Comparison of ENCODE assay signal across 8 cellular contexts in the genomic region with DNA sequence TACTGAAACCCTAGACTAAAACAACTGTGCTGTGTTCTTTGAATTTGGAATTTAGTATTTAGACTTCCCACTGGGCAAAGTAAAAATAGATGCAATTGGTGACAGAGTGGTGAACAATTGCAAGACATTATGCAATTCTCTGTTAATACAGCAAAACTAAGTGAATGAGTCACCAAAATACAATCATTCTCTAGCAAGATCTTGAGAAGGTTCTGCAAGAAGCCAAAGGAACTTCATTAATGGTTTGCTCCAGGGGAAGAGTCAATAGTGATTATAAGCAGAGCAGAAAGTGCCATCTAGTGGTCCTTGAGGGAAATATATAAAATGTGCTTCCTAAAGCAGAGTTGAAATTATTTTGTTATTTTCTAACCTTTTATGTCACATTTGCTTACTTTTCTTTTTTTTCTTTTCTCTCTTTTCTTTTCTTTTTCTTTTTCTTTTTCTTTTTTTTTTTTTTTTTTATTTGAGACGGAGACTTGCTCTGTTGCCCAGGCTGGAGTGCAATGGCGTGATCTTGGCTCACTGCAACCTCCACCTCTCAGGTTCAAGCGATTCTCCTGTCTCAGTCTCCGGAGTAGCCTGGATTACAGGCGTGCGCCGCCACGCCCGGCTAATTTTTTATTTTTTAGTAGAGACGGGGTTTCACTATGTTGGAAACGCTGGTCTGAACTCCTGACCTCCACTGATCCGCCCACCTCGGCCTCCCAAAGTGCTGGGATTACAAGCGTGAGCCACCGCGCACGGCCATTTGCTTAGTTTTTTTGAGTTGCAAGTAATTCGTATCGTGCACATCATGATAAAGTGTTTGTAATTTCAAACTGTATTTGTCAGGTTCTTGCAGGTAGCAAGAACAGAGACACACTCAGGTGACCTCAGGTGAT.
DNase-seq lines count a peak whose midpoint lies in the region; ATAC-seq and TF ChIP-seq lines count a peak whose summit lies in the region.

No MANE protein-coding gene starts in this region.

- POLR2A ChIA-PET in activated CD4-positive, alpha-beta T cell treated with anti-CD3 and anti-CD28 coated beads for 36 hours (lab: Charles Lee) = no interaction called here
- POLR2A ChIA-PET in PC-9 (lab: Charles Lee; ENCODE audit: unreplicated experiment) = no interaction called here

- peaks cover 10% of the 10 kb centered on the region for H3K27me3 Mint-ChIP-seq in activated CD4-positive, alpha-beta T cell treated with anti-CD3 and anti-CD28 coated beads for 36 hours

- BruUV-seq in PC-9 (replicated peaks; lab: Mats Ljungman, UMichigan) = no TSS peak

- DNase-seq in activated CD4-positive, alpha-beta T cell treated with anti-CD3 and anti-CD28 coated beads for 36 hours = no peak
- DNase-seq in activated CD4-positive, alpha-beta T cell treated with anti-CD3 and anti-CD28 coated beads for 4 hours = no peak
- DNase-seq in PC-9 (peak; percentile 3 to 95), dedifferentiated amniotic fluid mesenchymal stem cell (ENCODE audit: extremely low spot score) (peak; percentile 97), medulla oblongata (ENCODE audit: extremely low spot score) (peak; percentile 83)
- no peak for DNase-seq in activated CD4-positive, CD25-positive, alpha-beta regulatory T cell (lab: John Stamatoyannopoulos, UW)

- H3F3A ChIP-seq in PC-9 (ENCODE audit: insufficient read depth, low read depth) = no peaks in the 10 kb centered on the region

- no peak overlapping the region for H3K4me3 ChIP-seq in PC-9

- no peak overlapping the region for H3K4me3 Mint-ChIP-seq in activated CD4-positive, alpha-beta T cell treated with anti-CD3 and anti-CD28 coated beads for 36 hours

- H3K9me3 ChIP-seq in PC-9 (ENCODE audit: insufficient read depth, low read depth) = no peaks in the 10 kb centered on the region; the same call in 1 of the 2 replicates

- H2AFZ ChIP-seq in PC-9 = no peak overlapping the region

- no peaks in the 10 kb centered on the region for H3K27me3 ChIP-seq in PC-9 (ENCODE audit: insufficient read depth, low read depth)

- H3K4me1 ChIP-seq in PC-9 (replicated peaks; ENCODE audit: insufficient read depth) = peaks cover 7% of the 10 kb centered on the region

- no peaks in the 10 kb centered on the region for H3K36me3 Mint-ChIP-seq in activated CD4-positive, alpha-beta T cell treated with anti-CD3 and anti-CD28 coated beads for 36 hours (ENCODE audit: low read depth)

- CTCF ChIA-PET in activated CD4-positive, alpha-beta T cell treated with anti-CD3 and anti-CD28 coated beads for 36 hours (lab: Charles Lee) = no interaction called here
- CTCF ChIA-PET in PC-9 (lab: Charles Lee) = no interaction called here

- H3K4me2 ChIP-seq in PC-9 = peak overlapping the region; percentile 17; the same call in 1 of the 2 replicates

- no peaks in the 10 kb centered on the region for H4K20me1 ChIP-seq in PC-9 (ENCODE audit: insufficient read depth)

- TF ChIP-seq RAD21 in Ishikawa (IDR thresholded peaks at IDR 0.05; ENCODE audit: low read depth) = peak; percentile 87

- H3K36me3 ChIP-seq in PC-9 (ENCODE audit: low read depth) = no peaks in the 10 kb centered on the region

- H3K4me1 Mint-ChIP-seq in activated CD4-positive, alpha-beta T cell treated with anti-CD3 and anti-CD28 coated beads for 36 hours = no peaks in the 10 kb centered on the region

- ATAC-seq in activated CD4-positive, alpha-beta T cell treated with anti-CD3 and anti-CD28 coated beads for 36 hours = peak; percentile 86
- peak; percentile 93 for ATAC-seq in GM21723 (IDR thresholded peaks at IDR 0.05; ENCODE audit: unreplicated experiment)

- no peak for TF ChIP-seq EP300 in Ishikawa (IDR thresholded peaks at IDR 0.05; ENCODE audit: borderline replicate concordance)

- peak; percentile 86 for TF ChIP-seq CTCF in PC-9 (conservative IDR thresholded peaks at IDR 0.05)

- intact Hi-C loops in activated CD4-positive, alpha-beta T cell treated with anti-CD3 and anti-CD28 coated beads for 36 hours (cut with DNase I, micrococcal nuclease) = loop anchor here (1.0 to 10.0 kb wide), 4 partner anchors 73 to 377 kb away; a partner anchor contains a TSS
- intact Hi-C loops in PC-9 (cut with micrococcal nuclease; ENCODE audit: unreplicated experiment) = loop anchor here (1.0 to 5.0 kb wide), 3 partner anchors 73 to 475 kb away; no protein-coding TSS in a partner anchor

- peak overlapping the region; percentile 52 for H3K27ac ChIP-seq in PC-9

- no peaks in the 10 kb centered on the region for H3K79me2 ChIP-seq in PC-9 (ENCODE audit: low read depth)

- H3K9me2 ChIP-seq in PC-9 (ENCODE audit: insufficient read depth) = no peaks in the 10 kb centered on the region

- no peaks in the 10 kb centered on the region for H3K9me3 Mint-ChIP-seq in activated CD4-positive, alpha-beta T cell treated with anti-CD3 and anti-CD28 coated beads for 36 hours (ENCODE audit: low read depth)

- no peak overlapping the region for H3K27ac Mint-ChIP-seq in activated CD4-positive, alpha-beta T cell treated with anti-CD3 and anti-CD28 coated beads for 36 hours

TF ChIP-seq in Ishikawa, 13 proteins besides CTCF, POLR2A, EP300 and RAD21:
- TF ChIP-seq EGR1 (IDR thresholded peaks at IDR 0.05) = no peak
- TF ChIP-seq CEBPB (IDR thresholded peaks at IDR 0.05) = peak; percentile 73

Comparison
In these comparisons a context has a peak if more than half of its experiments do, and no peak if none do; other contexts are left out.
1. DNase-seq: peak in PC-9 (2 of 2), dedifferentiated amniotic fluid mesenchymal stem cell (single experiment) and medulla oblongata (single experiment); none in activated CD4-positive, alpha-beta T cell treated with anti-CD3 and anti-CD28 coated beads for 36 hours (single experiment), activated CD4-positive, alpha-beta T cell treated with anti-CD3 and anti-CD28 coated beads for 4 hours (0 of 2) and activated CD4-positive, CD25-positive, alpha-beta regulatory T cell (0 of 4).